Comparison of ENCODE assay signal across 23 cellular contexts in genomic region chr7:30899630-30900029, GRCh38. TPM values are rescaled to one million over a fixed set of nuclear protein-coding genes. Genes with fewer than 3 reads are reported as not detected.
DNase-seq lines count a peak whose midpoint lies in the region; ATAC-seq and TF ChIP-seq lines count a peak whose summit lies in the region.
"Had no signal": no experiment of that assay in that cellular context is flagged by ENCODE, and none has a peak within 500 bp of the region (broad histone marks: within the 10 kb centered on the region; RNA-seq: fewer than 3 reads in every experiment).

No MANE protein-coding gene starts in this region.

- H3K27me3 Mint-ChIP-seq in WTC11 (ENCODE audit: low read depth): no peaks in the 10 kb centered on the region
- H3K27me3 Mint-ChIP-seq: activated naive CD8-positive, alpha-beta T cell; CD4-positive, alpha-beta T cell had no signal

- no peaks in the 10 kb centered on the region for H3K27me3 ChIP-seq in gastrocnemius medialis
- H3K27me3 ChIP-seq in aorta (ENCODE audit: control insufficient read depth in 1 of 2, insufficient read depth in 2 of 2, low read length in 1 of 2): no peaks in the 10 kb centered on the region
- H3K27me3 ChIP-seq: hepatocyte, right lobe of liver had no signal

- H3K27ac ChIP-seq in coronary artery: peak overlapping the region; percentile 68 to 75
- H3K27ac ChIP-seq in gastrocnemius medialis: peak overlapping the region in 3 of 4 donors; percentile 48 to 65 (median 59)
- peak overlapping the region in 1 of 2 donors; percentile 19 for H3K27ac ChIP-seq in aorta (ENCODE audit: low read depth in 1 of 2, low read length in 2 of 2)
- H3K27ac ChIP-seq: dorsolateral prefrontal cortex, hepatocyte had no signal

- ATAC-seq in left ventricle myocardium superior (peak; percentile 51), gastrocnemius medialis (no peak), aorta (ENCODE audit: low FRiP score) (peak; percentile 27), WTC11 (no peak), HG03135 (IDR thresholded peaks at IDR 0.05; ENCODE audit: unreplicated experiment) (no peak), GM18517 (IDR thresholded peaks at IDR 0.05; ENCODE audit: unreplicated experiment) (no peak)
- ATAC-seq: activated T-helper 17 cell treated with anti-CD3 and anti-CD28 coated beads, Interleukin-2, amount 50 U/mL, for 72 hours; HCT116; natural killer cell treated with Interleukin-12 subunit alpha and Interleukin-12 subunit beta and Interleukin-15 and Interleukin-18, amount 100 ng/mL, for 72 hours had no signal

- no peak overlapping the region for H3K4me3 ChIP-seq in coronary artery
- no peak overlapping the region for H3K4me3 ChIP-seq in gastrocnemius medialis
- H3K4me3 ChIP-seq in aorta (ENCODE audit: low read length in 2 of 2): no peak overlapping the region
- H3K4me3 ChIP-seq: dorsolateral prefrontal cortex, hepatocyte, right lobe of liver had no signal

- H3K4me1 Mint-ChIP-seq in WTC11: no peaks in the 10 kb centered on the region
- H3K4me1 Mint-ChIP-seq: activated T-helper 17 cell treated with anti-CD3 and anti-CD28 coated beads, Interleukin-2, amount 50 U/mL, for 72 hours; immature natural killer cell had no signal

- H3K36me3 Mint-ChIP-seq in WTC11: no peaks in the 10 kb centered on the region
- H3K36me3 Mint-ChIP-seq: activated naive CD8-positive, alpha-beta T cell; immature natural killer cell; natural killer cell treated with Interleukin-12 subunit alpha and Interleukin-12 subunit beta and Interleukin-15 and Interleukin-18, amount 100 ng/mL, for 72 hours had no signal

- H3K27ac Mint-ChIP-seq in WTC11: no peak overlapping the region
- H3K27ac Mint-ChIP-seq: activated naive CD8-positive, alpha-beta T cell; activated T-helper 17 cell treated with anti-CD3 and anti-CD28 coated beads, Interleukin-2, amount 50 U/mL, for 72 hours; CD4-positive, alpha-beta T cell; immature natural killer cell; natural killer cell treated with Interleukin-12 subunit alpha and Interleukin-12 subunit beta and Interleukin-15 and Interleukin-18, amount 100 ng/mL, for 72 hours had no signal

- TF ChIP-seq POLR2A in gastrocnemius medialis (IDR thresholded peaks at IDR 0.05): no peak

- no peak overlapping the region for H3K4me3 Mint-ChIP-seq in WTC11
- H3K4me3 Mint-ChIP-seq: activated naive CD8-positive, alpha-beta T cell; activated T-helper 17 cell treated with anti-CD3 and anti-CD28 coated beads, Interleukin-2, amount 50 U/mL, for 72 hours; CD4-positive, alpha-beta T cell; immature natural killer cell; natural killer cell treated with Interleukin-12 subunit alpha and Interleukin-12 subunit beta and Interleukin-15 and Interleukin-18, amount 100 ng/mL, for 72 hours had no signal

- H3K9me3 Mint-ChIP-seq in WTC11: no peaks in the 10 kb centered on the region
- H3K9me3 Mint-ChIP-seq: activated T-helper 17 cell treated with anti-CD3 and anti-CD28 coated beads, Interleukin-2, amount 50 U/mL, for 72 hours; CD4-positive, alpha-beta T cell; immature natural killer cell; natural killer cell treated with Interleukin-12 subunit alpha and Interleukin-12 subunit beta and Interleukin-15 and Interleukin-18, amount 100 ng/mL, for 72 hours had no signal

- H3K9me3 ChIP-seq in gastrocnemius medialis (no peaks in the 10 kb centered on the region), aorta (ENCODE audit: control insufficient read depth, low read length) (no peaks in the 10 kb centered on the region)
- H3K9me3 ChIP-seq: right lobe of liver had no signal

- intact Hi-C loops in left ventricle myocardium superior (cut with micrococcal nuclease) (no loop called here), gastrocnemius medialis (cut with DNase I; ENCODE audit: low total_unique reads) (no loop called here), aorta (cut with DNase I) (no loop called here)

- TF ChIP-seq CTCF in coronary artery (IDR thresholded peaks at IDR 0.05) (no peak), gastrocnemius medialis (IDR thresholded peaks at IDR 0.05 in 4 of 5, conservative IDR thresholded peaks at IDR 0.05 in 1 of 5) (no peak), WTC11 (IDR thresholded peaks at IDR 0.05) (no peak)

- in situ Hi-C loops in gastrocnemius medialis (cut with MboI; ENCODE audit: low sequenced_read_pairs in 4 of 4): no loop called here

- H3K36me3 ChIP-seq in gastrocnemius medialis: no peaks in the 10 kb centered on the region
- H3K36me3 ChIP-seq in aorta (ENCODE audit: control insufficient read depth in 1 of 2, insufficient read depth in 2 of 2, low read length in 1 of 2): no peaks in the 10 kb centered on the region
- H3K36me3 ChIP-seq: right lobe of liver had no signal

- POLR2A ChIA-PET in WTC11 (lab: Charles Lee): interaction anchor here (0.7 kb wide), 1 partner anchor 27 kb away, joined by 3 read pairs; no protein-coding TSS in a partner anchor

- DNase-seq in coronary artery (ENCODE audit: low spot score): no peak
- DNase-seq in left ventricle myocardium superior: no peak
- no peak for DNase-seq in gastrocnemius medialis
- DNase-seq in aorta: no peak
- no peak for DNase-seq in WTC11 (ENCODE audit: low spot score)
- DNase-seq: CD4-positive, alpha-beta T cell; dorsolateral prefrontal cortex; immature natural killer cell; NCI-H1048; NCI-H187 treated with DMSO at 0.1 percent for 48 hours; NCI-H2227 treated with DMSO at 0.1 percent for 48 hours; NCI-H748 treated with DMSO at 0.1 percent for 48 hours; OCI-M1; right lobe of liver; stimulated activated CD4-positive, alpha-beta T cell treated with anti-CD3 and anti-CD28 coated beads, Interleukin-15, amount 100 ng/mL, for 24 hours; T-helper 9 cell had no signal

- CTCF ChIA-PET in WTC11 (lab: Charles Lee): interaction anchor here (0.7 to 1.0 kb wide), 2 partner anchors 9 to 39 kb away, joined by 3 read pairs; no protein-coding TSS in a partner anchor

- WGBS in aorta, 2 donors: 4 to 6% methylated on average over 6 of the region's 6 CpGs

- H3K4me1 ChIP-seq in gastrocnemius medialis (peaks cover 11 to 14% of the 10 kb centered on the region in 2 donors), aorta (ENCODE audit: control insufficient read depth in 1 of 2, insufficient read depth in 2 of 2, low read length in 2 of 2) (no peaks in the 10 kb centered on the region)

TF ChIP-seq in WTC11, 78 proteins besides CTCF, POLR2A, EP300 and RAD21:
- TF ChIP-seq, protein P1, sequence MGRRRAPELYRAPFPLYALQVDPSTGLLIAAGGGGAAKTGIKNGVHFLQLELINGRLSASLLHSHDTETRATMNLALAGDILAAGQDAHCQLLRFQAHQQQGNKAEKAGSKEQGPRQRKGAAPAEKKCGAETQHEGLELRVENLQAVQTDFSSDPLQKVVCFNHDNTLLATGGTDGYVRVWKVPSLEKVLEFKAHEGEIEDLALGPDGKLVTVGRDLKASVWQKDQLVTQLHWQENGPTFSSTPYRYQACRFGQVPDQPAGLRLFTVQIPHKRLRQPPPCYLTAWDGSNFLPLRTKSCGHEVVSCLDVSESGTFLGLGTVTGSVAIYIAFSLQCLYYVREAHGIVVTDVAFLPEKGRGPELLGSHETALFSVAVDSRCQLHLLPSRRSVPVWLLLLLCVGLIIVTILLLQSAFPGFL (CRISPR knock-in tag; IDR thresholded peaks at IDR 0.05; ENCODE audit: borderline replicate concordance): no peak
- TF ChIP-seq NFYB (CRISPR knock-in tag; conservative IDR thresholded peaks at IDR 0.05; ENCODE audit: low read depth): no peak
- no peak for TF ChIP-seq CREM (CRISPR knock-in tag; IDR thresholded peaks at IDR 0.05)
- TF ChIP-seq, protein P2, sequence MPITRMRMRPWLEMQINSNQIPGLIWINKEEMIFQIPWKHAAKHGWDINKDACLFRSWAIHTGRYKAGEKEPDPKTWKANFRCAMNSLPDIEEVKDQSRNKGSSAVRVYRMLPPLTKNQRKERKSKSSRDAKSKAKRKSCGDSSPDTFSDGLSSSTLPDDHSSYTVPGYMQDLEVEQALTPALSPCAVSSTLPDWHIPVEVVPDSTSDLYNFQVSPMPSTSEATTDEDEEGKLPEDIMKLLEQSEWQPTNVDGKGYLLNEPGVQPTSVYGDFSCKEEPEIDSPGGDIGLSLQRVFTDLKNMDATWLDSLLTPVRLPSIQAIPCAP (CRISPR knock-in tag; IDR thresholded peaks at IDR 0.05): no peak
- no peak for TF ChIP-seq CBFB (CRISPR knock-in tag; IDR thresholded peaks at IDR 0.05; ENCODE audit: low read depth)
- TF ChIP-seq ZNF532 (CRISPR knock-in tag; IDR thresholded peaks at IDR 0.05; ENCODE audit: borderline replicate concordance): no peak
- TF ChIP-seq ZNF138 (CRISPR knock-in tag; conservative IDR thresholded peaks at IDR 0.05): no peak
- TF ChIP-seq HMGA2 (CRISPR knock-in tag; IDR thresholded peaks at IDR 0.05): no peak

RNA-seq across cellular contexts. Expression of gene AQP1, which starts 12.0 kb away (rescaled TPM):
- total RNA-seq in left ventricle myocardium superior (323 TPM), gastrocnemius medialis (100 to 1,000 TPM in 3 of 4 donors, 10 to 100 TPM in 1; 81.9 to 149 (median 113) TPM), aorta (1,000 to 10,000 TPM in 1 of 2 donors, 100 to 1,000 TPM in 1; 680 to 1,062 TPM), WTC11 (2021) (0.81 to 1.4 TPM (median 1.1 TPM) in 3 replicates)
- polyA plus RNA-seq in aorta: 100 to 1,000 TPM; 370 to 962 TPM

Comparison
In these comparisons a context has a peak if more than half of its experiments do, and no peak if none do; other contexts are left out.
1. ATAC-seq: peak in left ventricle myocardium superior (single experiment) and aorta (single experiment); none in gastrocnemius medialis (0 of 2), WTC11 (single experiment), HG03135 (single experiment) and GM18517 (single experiment).
2. RNA of gene AQP1, which starts 12.0 kb away (total RNA-seq): 680 to 1,062 TPM in aorta, 323 TPM in left ventricle myocardium superior (single experiment) and 81.9 to 149 TPM in gastrocnemius medialis; 0.81 to 1.4 TPM in WTC11; every median in the first group is over 10 times any median in the second.